9 cellular contexts compared by ENCODE assay signal in genomic region chr21:36203603-36203889, GRCh38. TPM values are rescaled to one million over a fixed set of nuclear protein-coding genes. Genes with fewer than 3 reads are reported as not detected.
DNase-seq lines count a peak whose midpoint lies in the region; ATAC-seq lines count a peak whose summit lies in the region.
"Had no signal": no experiment of that assay in that cellular context is flagged by ENCODE, and none has a peak within 500 bp of the region (broad histone marks: within the 10 kb centered on the region; RNA-seq: fewer than 3 reads in every experiment).

No MANE protein-coding gene starts in this region.

- CTCF ChIA-PET in T-cell (lab: Charles Lee), result interaction anchor here (0.7 to 1.4 kb wide), 4 partner anchors 9 to 51 kb away, joined by 3 to 5 read pairs (median 4); no protein-coding TSS in a partner anchor

- H3K27me3 Mint-ChIP-seq in T-cell, result no peaks in the 10 kb centered on the region

- DNase-seq in SIG-M5 treated with dmso at 0.1 percent for 504 hours (lab: John Stamatoyannopoulos, UW; ENCODE audit: unreplicated experiment) (peak; percentile 40), SIG-M5 (lab: John Stamatoyannopoulos, UW) (no peak), T-cell (no peak), epithelial cell of prostate (ENCODE audit: low read depth, low spot score) (peak; percentile 69), NCI-H2227 treated with DMSO at 0.1 percent for 48 hours (lab: John Stamatoyannopoulos, UW) (no peak), NCI-H1930 (lab: John Stamatoyannopoulos, UW) (no peak), inferior parietal cortex (ENCODE audit: extremely low spot score) (no peak)
- peak; percentile 42 to 50 for DNase-seq in stimulated activated CD4-positive, alpha-beta T cell treated with anti-CD3 and anti-CD28 coated beads, Interleukin-15, amount 100 ng/mL, for 48 hours (ENCODE audit: low read depth in 2 of 2)

- peak in 2 of 4 experiments; percentile 40 to 47 for ATAC-seq in T-cell (replicated peaks in 1 of 4)

- H3K27ac Mint-ChIP-seq in T-cell, result peak overlapping the region; percentile 0 to 19
- H3K27ac Mint-ChIP-seq: nephron had no signal

- no peak overlapping the region for H3K4me3 Mint-ChIP-seq in T-cell
- H3K4me3 Mint-ChIP-seq: nephron had no signal

- H3K27ac ChIP-seq in epithelial cell of prostate, result peak overlapping the region; percentile 85

- peaks cover 24% of the 10 kb centered on the region for H3K36me3 Mint-ChIP-seq in T-cell

- peaks cover 0 to 11% (median 0%) of the 10 kb centered on the region in 3 donors for H3K4me1 Mint-ChIP-seq in T-cell
- H3K4me1 Mint-ChIP-seq: nephron had no signal

- no peaks in the 10 kb centered on the region for H3K9me3 Mint-ChIP-seq in T-cell
- H3K9me3 Mint-ChIP-seq: nephron had no signal

- POLR2A ChIA-PET in T-cell (lab: Charles Lee), result no interaction called here

RNA-seq across cellular contexts. Expression of gene DOP1B, which starts 46.9 kb away (rescaled TPM):
- 10 to 100 TPM; 18.4 to 26.3 (median 23.1) TPM for total RNA-seq in T-cell

Comparison
In these comparisons a context has a peak if more than half of its experiments do, and no peak if none do; other contexts are left out.
1. DNase-seq: peak in SIG-M5 treated with dmso at 0.1 percent for 504 hours (single experiment), epithelial cell of prostate (single experiment) and stimulated activated CD4-positive, alpha-beta T cell treated with anti-CD3 and anti-CD28 coated beads, Interleukin-15, amount 100 ng/mL, for 48 hours (2 of 2); none in SIG-M5 (single experiment), T-cell (0 of 34), NCI-H2227 treated with DMSO at 0.1 percent for 48 hours (single experiment), NCI-H1930 (0 of 2) and inferior parietal cortex (single experiment).